Comparison of ENCODE assay signal across 8 cellular contexts in genomic region chr12:4274960-4275868, GRCh38. TPM values are rescaled to one million over a fixed set of nuclear protein-coding genes. Genes with fewer than 3 reads are reported as not detected.
DNase-seq lines count a peak whose midpoint lies in the region; ATAC-seq and TF ChIP-seq lines count a peak whose summit lies in the region.

No MANE protein-coding gene starts in this region.

- H3K9me3 Mint-ChIP-seq in IgD-negative memory B cell: no peaks in the 10 kb centered on the region
- H3K9me3 Mint-ChIP-seq in chondrocyte (ENCODE audit: low read depth): no peaks in the 10 kb centered on the region

- H3K4me1 ChIP-seq in ACC112 (ENCODE audit: control insufficient read depth, insufficient read depth, low read length, unreplicated experiment) (peaks cover 27% of the 10 kb centered on the region), mucosa of descending colon (ENCODE audit: low read depth) (peaks cover 57% of the 10 kb centered on the region)

- no peak for TF ChIP-seq CTCF in chondrocyte (IDR thresholded peaks at IDR 0.05)
- TF ChIP-seq CTCF in mucosa of descending colon (IDR thresholded peaks at IDR 0.05): no peak

- no peak for ATAC-seq in mucosa of descending colon

- peaks cover 19% of the 10 kb centered on the region for H3K79me2 ChIP-seq in ACC112 (ENCODE audit: control insufficient read depth, insufficient read depth, low read length, unreplicated experiment)

- H3K36me3 Mint-ChIP-seq in IgD-negative memory B cell (peaks cover 2% of the 10 kb centered on the region), chondrocyte (ENCODE audit: low read depth) (peaks cover 23% of the 10 kb centered on the region)

- intact Hi-C loops in mucosa of descending colon (cut with DNase I, micrococcal nuclease): loop anchor here (5.0 kb wide), 2 partner anchors 168 to 278 kb away; no protein-coding TSS in a partner anchor

- no peaks in the 10 kb centered on the region for H3K9me3 ChIP-seq in mucosa of descending colon

- peak overlapping the region; percentile 64 for H2AFZ ChIP-seq in ACC112 (ENCODE audit: low read length, unreplicated experiment)

- no peak for DNase-seq in chondrocyte (ENCODE audit: low spot score)
- DNase-seq in mucosa of descending colon: peak in 2 of 3 donors; percentile 51 to 64
- no peak for DNase-seq in mucosa of gallbladder (ENCODE audit: low spot score)
- DNase-seq in central memory CD4-positive, alpha-beta T cell: no peak
- DNase-seq in GDM1 (lab: John Stamatoyannopoulos, UW): no peak
- no peak for DNase-seq in stimulated activated CD8-positive, alpha-beta memory T cell treated with anti-CD3 and anti-CD28 coated beads, Interleukin-4, amount 100 ng/mL, for 48 hours

- H3K27me3 Mint-ChIP-seq in IgD-negative memory B cell (peaks cover 1% of the 10 kb centered on the region), chondrocyte (ENCODE audit: low read depth) (peaks cover 34% of the 10 kb centered on the region)

- H3K36me3 ChIP-seq in ACC112 (ENCODE audit: insufficient read depth, low read length) (peaks cover 8% of the 10 kb centered on the region; the same call in 1 of the 2 replicates), mucosa of descending colon (ENCODE audit: low read depth) (no peaks in the 10 kb centered on the region)

- peak overlapping the region; percentile 61 for H3K27ac ChIP-seq in ACC112 (ENCODE audit: low read depth, low read length)

- H3K4me3 ChIP-seq in ACC112 (ENCODE audit: low read depth, low read length) (peak overlapping the region; percentile 98), mucosa of descending colon (peak overlapping the region; percentile 78)

- H3K27ac Mint-ChIP-seq in IgD-negative memory B cell (peak overlapping the region; percentile 46 to 96 (median 55)), chondrocyte (ENCODE audit: unreplicated experiment) (peak overlapping the region; percentile 92)

- peaks cover 19 to 23% (median 20%) of the 10 kb centered on the region in 3 donors for H3K4me1 Mint-ChIP-seq in IgD-negative memory B cell
- peaks cover 37% of the 10 kb centered on the region for H3K4me1 Mint-ChIP-seq in chondrocyte (ENCODE audit: low read depth)

- peaks cover 15% of the 10 kb centered on the region for H3K27me3 ChIP-seq in ACC112 (ENCODE audit: insufficient read depth, low read length)

- H3K4me3 Mint-ChIP-seq in IgD-negative memory B cell (peak overlapping the region; percentile 93 to 100 (median 96)), chondrocyte (ENCODE audit: unreplicated experiment) (peak overlapping the region; percentile 89)

RNA-seq across cellular contexts. Expression of gene CCND2, which starts 1.7 kb away (rescaled TPM):
- 11.7 TPM for polyA plus RNA-seq in IgD-negative memory B cell
- total RNA-seq in chondrocyte: 128 to 158 TPM (median 129 TPM) in 3 replicates
- 100 to 1,000 TPM; 105 to 236 (median 130) TPM for total RNA-seq in mucosa of descending colon
- total RNA-seq in mucosa of gallbladder: 64.1 TPM

RNA-seq across cellular contexts. Expression of gene TIGAR, which starts 45.8 kb away (rescaled TPM):
- polyA plus RNA-seq in IgD-negative memory B cell: 5.2 TPM
- 27.1 to 30.1 TPM (median 28.8 TPM) in 3 replicates for total RNA-seq in chondrocyte
- total RNA-seq in mucosa of descending colon: 10 to 100 TPM; 11.4 to 17.0 (median 11.6) TPM
- 14.1 TPM for total RNA-seq in mucosa of gallbladder

Comparison
In these comparisons a context has a peak if more than half of its experiments do, and no peak if none do; other contexts are left out.
1. DNase-seq: peak in mucosa of descending colon (2 of 3); none in chondrocyte (single experiment), mucosa of gallbladder (single experiment), central memory CD4-positive, alpha-beta T cell (single experiment), GDM1 (single experiment) and stimulated activated CD8-positive, alpha-beta memory T cell treated with anti-CD3 and anti-CD28 coated beads, Interleukin-4, amount 100 ng/mL, for 48 hours (single experiment).